1 cellular context compared by ENCODE assay signal in the genomic region with DNA sequence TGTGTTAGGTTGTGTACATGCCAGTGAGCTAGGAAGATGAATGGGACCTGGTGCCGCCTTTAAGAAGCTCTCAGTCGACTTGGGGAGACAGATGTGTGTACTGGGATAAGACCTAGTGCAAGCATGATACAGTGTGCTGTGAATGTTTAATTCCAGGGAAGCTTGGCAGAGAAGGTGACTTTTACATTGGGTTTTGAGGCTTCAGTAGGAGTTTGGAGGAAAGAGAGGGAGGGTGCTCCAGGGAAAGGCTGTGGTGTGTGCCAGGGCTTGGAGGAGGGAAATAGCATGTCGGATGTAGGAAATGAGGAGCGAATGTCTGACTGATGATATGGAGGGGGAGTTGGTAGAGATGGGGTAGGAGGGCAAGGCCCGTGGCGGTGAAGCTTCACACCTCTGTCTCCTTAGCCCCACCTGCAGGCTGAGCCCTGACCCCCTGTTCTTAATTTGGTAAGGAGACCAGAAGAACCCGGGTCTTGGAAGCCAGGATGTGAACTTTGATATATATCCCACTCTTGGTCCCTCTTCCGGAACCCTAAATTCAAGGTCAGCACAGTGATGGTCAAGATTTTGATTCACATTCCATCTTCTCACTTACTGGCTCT.
TF ChIP-seq lines count a peak whose summit lies in the region.

No MANE protein-coding gene starts in this region.

TF ChIP-seq in GM12878, 131 proteins besides CTCF, POLR2A, EP300 and RAD21:
- TF ChIP-seq POLR2AphosphoS5 (IDR thresholded peaks at IDR 0.05; ENCODE audit: low read length) (0 out of 2 replicates have a peak, but pooled peaks have one; percentile 21), CHD2 (IDR thresholded peaks at IDR 0.05; ENCODE audit: borderline replicate concordance, low read depth, low read length) (no peak)
